Comparison of ENCODE assay signal across 22 cellular contexts in the genomic region with DNA sequence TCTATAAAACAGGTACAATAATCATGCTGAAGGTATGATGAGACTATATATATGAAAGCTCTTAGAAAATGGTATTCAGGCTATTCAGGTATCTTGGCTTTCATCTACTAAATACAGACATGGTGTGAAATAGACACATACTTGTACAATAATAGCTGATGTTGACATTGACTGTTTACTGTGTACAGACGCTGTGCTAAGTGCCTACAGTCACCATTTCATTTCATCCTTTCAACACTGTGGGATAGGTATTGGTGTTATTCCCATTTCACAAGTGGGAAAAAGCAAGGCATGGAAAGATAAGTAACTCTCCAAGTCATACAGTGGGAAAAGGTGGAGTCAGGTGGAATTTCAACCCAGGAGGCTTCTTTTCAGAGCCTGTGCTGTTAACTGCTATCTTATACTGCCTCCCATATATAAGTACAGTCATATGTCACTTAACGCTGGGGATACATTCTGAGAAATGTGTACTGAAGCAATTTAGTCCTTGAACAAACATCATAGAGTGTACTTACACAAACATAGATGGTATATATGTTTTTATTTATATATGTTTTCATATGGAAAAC. TPM values are rescaled to one million over a fixed set of nuclear protein-coding genes. Genes with fewer than 3 reads are reported as not detected.
DNase-seq lines count a peak whose midpoint lies in the region; ATAC-seq and TF ChIP-seq lines count a peak whose summit lies in the region.
"Had no signal": no experiment of that assay in that cellular context is flagged by ENCODE, and none has a peak within 500 bp of the region (broad histone marks: within the 10 kb centered on the region; RNA-seq: fewer than 3 reads in every experiment).

No MANE protein-coding gene starts in this region.

- H3K36me3 Mint-ChIP-seq in activated T-helper 17 cell treated with anti-CD3 and anti-CD28 coated beads, Interleukin-2, amount 50 U/mL, for 72 hours (ENCODE audit: low read depth) = no peaks in the 10 kb centered on the region
- H3K36me3 Mint-ChIP-seq: WTC11 had no signal

- no peaks in the 10 kb centered on the region for H3K27me3 ChIP-seq in parathyroid adenoma (ENCODE audit: control insufficient read depth, insufficient read depth, low read length)
- H3K27me3 ChIP-seq: brain microvascular endothelial cell, sigmoid colon, tibial artery had no signal

- H3K36me3 ChIP-seq in parathyroid adenoma (ENCODE audit: control insufficient read depth, insufficient read depth, low read length) = no peaks in the 10 kb centered on the region
- H3K36me3 ChIP-seq: brain microvascular endothelial cell, HAP-1, prostate gland, sigmoid colon, tibial artery had no signal

- no peaks in the 10 kb centered on the region for H3K9me3 ChIP-seq in parathyroid adenoma (ENCODE audit: control insufficient read depth, low read length)
- H3K9me3 ChIP-seq: HAP-1, prostate gland, sigmoid colon, tibial artery had no signal

- peaks cover 47% of the 10 kb centered on the region for H3K4me1 Mint-ChIP-seq in activated T-helper 17 cell treated with anti-CD3 and anti-CD28 coated beads, Interleukin-2, amount 50 U/mL, for 72 hours

- H3K9me3 Mint-ChIP-seq in activated T-helper 17 cell treated with anti-CD3 and anti-CD28 coated beads, Interleukin-2, amount 50 U/mL, for 72 hours = peaks cover 3% of the 10 kb centered on the region
- H3K9me3 Mint-ChIP-seq: WTC11 had no signal

- no peaks in the 10 kb centered on the region for H3K79me2 ChIP-seq in parathyroid adenoma

- H3K27ac Mint-ChIP-seq in activated T-helper 17 cell treated with anti-CD3 and anti-CD28 coated beads, Interleukin-2, amount 50 U/mL, for 72 hours = peak overlapping the region; percentile 33
- H3K27ac Mint-ChIP-seq: stimulated activated naive CD8-positive, alpha-beta T cell treated with anti-CD3 and anti-CD28 coated beads, Interleukin-15, amount 100 ng/mL, for 72 hours; WTC11 had no signal

- H3K4me2 ChIP-seq in parathyroid adenoma (ENCODE audit: low read length) = no peak overlapping the region

- no peak for ATAC-seq in activated T-helper 17 cell treated with anti-CD3 and anti-CD28 coated beads, Interleukin-2, amount 50 U/mL, for 72 hours (replicated peaks)
- no peak for ATAC-seq in HG03175 (IDR thresholded peaks at IDR 0.05; ENCODE audit: unreplicated experiment)
- no peak for ATAC-seq in activated CD4-positive, CD25-positive, alpha-beta regulatory T cell treated with anti-CD3 and anti-CD28 coated beads, Interleukin-2, amount 50 U/mL, for 24 hours
- ATAC-seq: Right ventricle myocardium inferior; stimulated activated naive CD8-positive, alpha-beta T cell treated with anti-CD3 and anti-CD28 coated beads, Interleukin-15, amount 100 ng/mL, for 72 hours; WTC11 had no signal

- no peak for TF ChIP-seq CTCF in parathyroid adenoma (IDR thresholded peaks at IDR 0.05)

- no peak overlapping the region for H3K4me3 Mint-ChIP-seq in activated T-helper 17 cell treated with anti-CD3 and anti-CD28 coated beads, Interleukin-2, amount 50 U/mL, for 72 hours
- H3K4me3 Mint-ChIP-seq: stimulated activated naive CD8-positive, alpha-beta T cell treated with anti-CD3 and anti-CD28 coated beads, Interleukin-15, amount 100 ng/mL, for 72 hours; WTC11 had no signal

- H3K4me1 ChIP-seq in parathyroid adenoma = peaks cover 45% of the 10 kb centered on the region
- H3K4me1 ChIP-seq: sigmoid colon, tibial artery had no signal

- no peak overlapping the region for H3K4me3 ChIP-seq in parathyroid adenoma (ENCODE audit: low read depth, low read length)
- H3K4me3 ChIP-seq: HAP-1, lung, prostate gland, sigmoid colon, tibial artery had no signal

- H3K27ac ChIP-seq in parathyroid adenoma = peak overlapping the region; percentile 19
- H3K27ac ChIP-seq: brain microvascular endothelial cell, epithelial cell of prostate, prostate gland, sigmoid colon, tibial artery had no signal

- H3K27me3 Mint-ChIP-seq in activated T-helper 17 cell treated with anti-CD3 and anti-CD28 coated beads, Interleukin-2, amount 50 U/mL, for 72 hours = no peaks in the 10 kb centered on the region
- H3K27me3 Mint-ChIP-seq: stimulated activated naive CD8-positive, alpha-beta T cell treated with anti-CD3 and anti-CD28 coated beads, Interleukin-15, amount 100 ng/mL, for 72 hours had no signal

- DNase-seq in COLO668 (lab: John Stamatoyannopoulos, UW; ENCODE audit: unreplicated experiment) = peak; percentile 28
- DNase-seq in LoVo (ENCODE audit: low spot score) = peak; percentile 1
- DNase-seq in activated naive CD4-positive, alpha-beta T cell treated with Interleukin-2 at 50 U/mL for 16 hours = no peak
- DNase-seq: activated effector memory CD4-positive, alpha-beta T cell treated with Interleukin-2 at 50 U/mL for 16 hours; brain microvascular endothelial cell; effector CD4-positive, alpha-beta T cell; NCI-H2171 treated with DMSO at 0.1 percent for 48 hours; sigmoid colon; stimulated activated CD4-positive, alpha-beta T cell treated with anti-CD3 and anti-CD28 coated beads, Interleukin-15, amount 100 ng/mL, for 24 hours; stimulated activated naive CD8-positive, alpha-beta T cell treated with anti-CD3 and anti-CD28 coated beads, Interleukin-15, amount 100 ng/mL, for 72 hours; T1000; tibial artery had no signal

- H2AFZ ChIP-seq in parathyroid adenoma = no peak overlapping the region

- H3K9ac ChIP-seq in parathyroid adenoma = no peak overlapping the region

RNA-seq across cellular contexts. Expression of gene ATP1A1, which starts 49.5 kb away (rescaled TPM):
- 100 to 1,000 TPM; 206 to 244 TPM for total RNA-seq in activated T-helper 17 cell treated with anti-CD3 and anti-CD28 coated beads, Interleukin-2, amount 50 U/mL, for 72 hours
